In genomic region chr11:62233730-62234129, GRCh38 we compare ENCODE assay signal across 24 cellular contexts. TPM values are rescaled to one million over a fixed set of nuclear protein-coding genes. Genes with fewer than 3 reads are reported as not detected.
DNase-seq lines count a peak whose midpoint lies in the region; ATAC-seq and TF ChIP-seq lines count a peak whose summit lies in the region.
"Had no signal": no experiment of that assay in that cellular context is flagged by ENCODE, and none has a peak within 500 bp of the region (broad histone marks: within the 10 kb centered on the region; RNA-seq: fewer than 3 reads in every experiment).

No MANE protein-coding gene starts in this region.

- no peaks in the 10 kb centered on the region for H3K9me2 ChIP-seq in Karpas-422 (replicated peaks; ENCODE audit: insufficient read depth, low read length)

- ATAC-seq in GM21737 (IDR thresholded peaks at IDR 0.05; ENCODE audit: unreplicated experiment) (no peak), GM18867 (IDR thresholded peaks at IDR 0.05; ENCODE audit: unreplicated experiment) (no peak)

- DNase-seq in NOMO-1 treated with DMSO at 0.1 percent for 48 hours (lab: John Stamatoyannopoulos, UW; ENCODE audit: unreplicated experiment) (peak; percentile 7), NOMO-1 (lab: John Stamatoyannopoulos, UW; ENCODE audit: unreplicated experiment in 2 of 2) (no peak), Karpas-422 (peak; percentile 56), osteoblast (ENCODE audit: insufficient read length, low spot score, missing footprints) (peak; percentile 9), COR-L47 (lab: John Stamatoyannopoulos, UW) (no peak)
- DNase-seq: activated CD4-positive, alpha-beta T cell treated with anti-CD3 and anti-CD28 coated beads, Interleukin-2, amount 50 U/mL, for 48 hours; activated naive CD4-positive, alpha-beta T cell treated with anti-CD3 and anti-CD28 coated beads for 36 hours; activated T-cell treated with anti-CD3 and anti-CD28 coated beads, Interleukin-2, amount 50 U/mL, for 1 hour; NCI-H1694; NCI-H524; RPMI8226; stimulated activated CD4-positive, alpha-beta T cell treated with anti-CD3 and anti-CD28 coated beads, Interleukin-4, amount 100 ng/mL, for 4 hours; stimulated activated CD8-positive, alpha-beta memory T cell treated with anti-CD3 and anti-CD28 coated beads, Interleukin-4, amount 100 ng/mL, for 48 hours; substantia nigra; uterus had no signal

- H3K4me1 ChIP-seq in Karpas-422 (ENCODE audit: low read length) (no peaks in the 10 kb centered on the region), osteoblast (ENCODE audit: insufficient read depth, low read length) (no peaks in the 10 kb centered on the region)
- H3K4me1 ChIP-seq: uterus had no signal

- H3K36me3 ChIP-seq in Karpas-422 (ENCODE audit: insufficient read depth, low read length): no peaks in the 10 kb centered on the region
- no peaks in the 10 kb centered on the region for H3K36me3 ChIP-seq in osteoblast (ENCODE audit: insufficient read depth, low read length)
- H3K36me3 ChIP-seq: uterus had no signal

- H4K20me1 ChIP-seq in Karpas-422 (ENCODE audit: insufficient read depth, low read depth, low read length) (no peaks in the 10 kb centered on the region), osteoblast (ENCODE audit: insufficient read depth, low read length) (no peaks in the 10 kb centered on the region)

- no peaks in the 10 kb centered on the region for H3K9me3 ChIP-seq in Karpas-422 (ENCODE audit: low read length)
- H3K9me3 ChIP-seq in osteoblast (ENCODE audit: low read depth, low read length): no peaks in the 10 kb centered on the region
- H3K9me3 ChIP-seq: uterus had no signal

- no peak overlapping the region for H3K9ac ChIP-seq in Karpas-422 (ENCODE audit: low read length)
- H3K9ac ChIP-seq: KMS-11 had no signal

- H3K27me3 ChIP-seq in Karpas-422 (ENCODE audit: low read length) (no peaks in the 10 kb centered on the region), osteoblast (ENCODE audit: insufficient read depth, low read length) (peaks cover 20% of the 10 kb centered on the region)

- no peak overlapping the region for H3K4me3 ChIP-seq in Karpas-422 (ENCODE audit: low read length)
- H3K4me3 ChIP-seq in osteoblast (ENCODE audit: insufficient read depth, low read length): no peak overlapping the region
- H3K4me3 ChIP-seq: skin epidermis, uterus had no signal

- H3K4me2 ChIP-seq in Karpas-422 (ENCODE audit: low read depth, low read length, poor library complexity, severe bottlenecking): no peak overlapping the region
- H3K4me2 ChIP-seq in osteoblast (ENCODE audit: insufficient read depth, low read length): no peak overlapping the region
- H3K4me2 ChIP-seq: KMS-11 had no signal

- TF ChIP-seq CTCF in VCaP (conservative IDR thresholded peaks at IDR 0.05) (peak; percentile 78), osteoblast (IDR thresholded peaks at IDR 0.05; ENCODE audit: extremely low read depth, low read depth, low read length) (no peak)

- H3K27ac ChIP-seq in Karpas-422 (ENCODE audit: low read length) (no peak overlapping the region), VCaP (no peak overlapping the region), osteoblast (ENCODE audit: low read depth, low read length) (no peak overlapping the region)
- H3K27ac ChIP-seq: KMS-11, skin epidermis, uterus had no signal

- H2AFZ ChIP-seq in Karpas-422 (ENCODE audit: low read length) (no peak overlapping the region), osteoblast (ENCODE audit: low read length) (no peak overlapping the region)

- no peaks in the 10 kb centered on the region for H3K79me2 ChIP-seq in Karpas-422 (ENCODE audit: low read length)
- H3K79me2 ChIP-seq in osteoblast (ENCODE audit: insufficient read depth, low read length): no peaks in the 10 kb centered on the region

RNA-seq across cellular contexts. Expression of gene SCGB1D2, which starts 8.3 kb away (rescaled TPM):
- total RNA-seq in Karpas-422 (2014; rRNA removed; shearing (Covaris generic); ENCODE audit: low replicate concordance): not detected in 2 replicates
- not detected in 2 replicates for total RNA-seq in osteoblast
- total RNA-seq: activated naive CD4-positive, alpha-beta T cell treated with anti-CD3 and anti-CD28 coated beads for 36 hours; astrocyte; H4; osteocyte had no signal

RNA-seq across cellular contexts. Expression of gene SCGB2A1, which starts 25.3 kb away (rescaled TPM):
- total RNA-seq in Karpas-422 (2014; rRNA removed; shearing (Covaris generic); ENCODE audit: low replicate concordance): not detected in 2 replicates
- total RNA-seq in osteoblast: not detected in 2 replicates
- total RNA-seq: activated naive CD4-positive, alpha-beta T cell treated with anti-CD3 and anti-CD28 coated beads for 36 hours; astrocyte; H4; osteocyte had no signal

RNA-seq across cellular contexts. Expression of gene SCGB2A2, which starts 36.2 kb away (rescaled TPM):
- total RNA-seq in Karpas-422 (2014; rRNA removed; shearing (Covaris generic); ENCODE audit: low replicate concordance): not detected in 2 replicates
- not detected in 2 replicates for total RNA-seq in osteoblast
- total RNA-seq: activated naive CD4-positive, alpha-beta T cell treated with anti-CD3 and anti-CD28 coated beads for 36 hours; astrocyte; H4; osteocyte; uterus had no signal

RNA-seq across cellular contexts. Expression of gene SCGB1D1, which starts 43.7 kb away (rescaled TPM):
- total RNA-seq in Karpas-422 (2014; rRNA removed; shearing (Covaris generic); ENCODE audit: low replicate concordance): not detected in 2 replicates
- not detected in 2 replicates for total RNA-seq in osteoblast
- total RNA-seq: activated naive CD4-positive, alpha-beta T cell treated with anti-CD3 and anti-CD28 coated beads for 36 hours; astrocyte; H4; lower leg skin; osteocyte; uterus had no signal

Comparison
In these comparisons a context has a peak if more than half of its experiments do, and no peak if none do; other contexts are left out.
1. DNase-seq: peak in NOMO-1 treated with DMSO at 0.1 percent for 48 hours (single experiment), Karpas-422 (single experiment) and osteoblast (single experiment); none in NOMO-1 (0 of 2) and COR-L47 (single experiment).